Comparison of ENCODE assay signal across 8 cellular contexts in genomic region chr15:31324739-31325431, GRCh38. TPM values are rescaled to one million over a fixed set of nuclear protein-coding genes. Genes with fewer than 3 reads are reported as not detected.
DNase-seq lines count a peak whose midpoint lies in the region; ATAC-seq and TF ChIP-seq lines count a peak whose summit lies in the region.

No MANE protein-coding gene starts in this region.

- peak overlapping the region; percentile 95 for H3K4me3 ChIP-seq in cardiac muscle cell
- H3K4me3 ChIP-seq in astrocyte of the cerebellum (ENCODE audit: low read depth, low read length): peak overlapping the region; percentile 63
- H3K4me3 ChIP-seq in lower lobe of right lung: peak overlapping the region; percentile 93

- peaks cover 5% of the 10 kb centered on the region for H3K27me3 Mint-ChIP-seq in type B pancreatic cell

- H3K27me3 ChIP-seq in cardiac muscle cell: no peaks in the 10 kb centered on the region
- H3K27me3 ChIP-seq in lower lobe of right lung (ENCODE audit: low read depth): no peaks in the 10 kb centered on the region

- peak overlapping the region; percentile 87 for H3K27ac ChIP-seq in cardiac muscle cell
- peak overlapping the region; percentile 100 for H3K27ac ChIP-seq in lower lobe of right lung

- DNase-seq in cardiac muscle cell (ENCODE audit: low read depth in 1 of 2, low spot score in 1 of 2): no peak
- no peak for DNase-seq in left cardiac atrium
- DNase-seq in astrocyte of the cerebellum (ENCODE audit: low read depth): no peak
- no peak for DNase-seq in lower lobe of right lung
- no peak for DNase-seq in type B pancreatic cell (ENCODE audit: extremely low spot score, unreplicated experiment)
- no peak for DNase-seq in stimulated activated CD8-positive, alpha-beta memory T cell treated with anti-CD3 and anti-CD28 coated beads, Interleukin-4, amount 100 ng/mL, for 48 hours
- DNase-seq in ureter (ENCODE audit: low spot score): no peak

- ATAC-seq in left cardiac atrium (no peak), lower lobe of right lung (no peak), HG02571 (IDR thresholded peaks at IDR 0.05; ENCODE audit: unreplicated experiment) (no peak)

- no peaks in the 10 kb centered on the region for H3K36me3 Mint-ChIP-seq in type B pancreatic cell

- no peaks in the 10 kb centered on the region for H3K9me3 Mint-ChIP-seq in type B pancreatic cell

- H3K9me3 ChIP-seq in cardiac muscle cell (ENCODE audit: low read depth): no peaks in the 10 kb centered on the region
- no peaks in the 10 kb centered on the region for H3K9me3 ChIP-seq in lower lobe of right lung

- intact Hi-C loops in left cardiac atrium (cut with DNase I): loop anchor here in 1 of 2 donors (10.0 kb wide), 3 partner anchors 110 to 160 kb away; no protein-coding TSS in a partner anchor
- intact Hi-C loops in lower lobe of right lung (cut with DNase I): loop anchor here (10.0 kb wide), 1 partner anchor 110 kb away; no protein-coding TSS in a partner anchor

- H3K36me3 ChIP-seq in cardiac muscle cell: no peaks in the 10 kb centered on the region
- no peaks in the 10 kb centered on the region for H3K36me3 ChIP-seq in lower lobe of right lung

- in situ Hi-C loops in astrocyte of the cerebellum (cut with HindIII; ENCODE audit: low sequenced_read_pairs): no loop called here

- H3K27ac Mint-ChIP-seq in type B pancreatic cell: peak overlapping the region; percentile 88

- peaks cover 11% of the 10 kb centered on the region for H3K4me1 ChIP-seq in cardiac muscle cell (ENCODE audit: low read depth)
- peaks cover 27% of the 10 kb centered on the region for H3K4me1 ChIP-seq in lower lobe of right lung

- TF ChIP-seq CTCF in cardiac muscle cell (IDR thresholded peaks at IDR 0.05; ENCODE audit: low read depth, low read length) (no peak), astrocyte of the cerebellum (IDR thresholded peaks at IDR 0.05; ENCODE audit: low read depth, low read length, missing control alignments) (no peak), lower lobe of right lung (IDR thresholded peaks at IDR 0.05) (no peak), type B pancreatic cell (conservative IDR thresholded peaks at IDR 0.05) (no peak)

- H3K4me1 Mint-ChIP-seq in type B pancreatic cell (ENCODE audit: unreplicated experiment): peaks cover 14% of the 10 kb centered on the region

- peak overlapping the region; percentile 89 for H3K4me3 Mint-ChIP-seq in type B pancreatic cell

RNA-seq across cellular contexts. Expression of gene KLF13, which starts 1.8 kb away (rescaled TPM):
- total RNA-seq in cardiac muscle cell (26.3 and 35.7 TPM in 2 replicates), left cardiac atrium (10 to 100 TPM; 34.5 to 69.9 TPM), lower lobe of right lung (178 TPM), type B pancreatic cell (ENCODE audit: low replicate concordance) (38.6 and 58.2 TPM in 2 replicates), ureter (77.5 TPM)
- polyA plus RNA-seq in cardiac muscle cell: 15.1 and 34.8 TPM in 2 replicates
